8 cellular contexts compared by ENCODE assay signal in the genomic region with DNA sequence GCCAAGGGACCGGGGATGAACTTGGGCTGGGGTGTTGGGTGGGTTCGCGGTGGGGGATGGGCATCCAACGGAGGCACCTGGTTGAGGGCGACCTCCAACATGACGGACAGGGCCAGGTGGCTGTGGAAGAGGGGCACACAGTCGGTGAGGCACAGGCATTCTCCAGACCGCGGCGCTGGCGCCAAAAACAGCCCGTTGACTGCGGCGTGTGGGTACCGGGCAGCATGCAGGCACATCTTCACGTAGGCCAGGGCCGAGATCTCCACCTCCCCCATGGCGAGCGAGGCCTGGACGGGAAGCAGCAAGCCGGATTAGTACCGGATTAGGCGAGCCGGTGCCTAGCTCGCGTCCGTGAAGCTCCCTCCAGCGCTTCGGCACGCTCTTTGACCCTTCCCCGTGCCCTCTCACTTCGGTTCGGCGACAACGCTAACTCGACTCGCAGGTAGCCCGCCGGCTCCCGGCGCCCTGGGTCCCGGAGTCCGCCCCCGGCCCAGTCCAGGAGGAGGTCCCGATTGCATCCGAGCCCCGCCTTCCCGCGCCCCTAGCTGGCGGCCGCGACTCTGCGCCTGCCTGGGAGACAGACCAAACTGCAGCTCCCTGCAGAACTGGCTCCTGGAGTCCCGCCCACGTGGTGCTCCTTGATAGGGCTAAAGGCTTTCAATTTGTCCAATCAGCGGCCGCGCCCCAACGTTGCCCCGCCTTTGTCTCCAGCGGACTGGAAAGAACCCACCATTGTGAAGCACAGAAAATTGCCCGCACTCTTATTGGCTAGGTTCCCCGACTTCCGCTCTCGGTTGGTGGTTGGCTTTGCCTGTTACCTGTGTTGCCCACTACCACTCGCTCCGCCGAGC. TPM values are rescaled to one million over a fixed set of nuclear protein-coding genes. Genes with fewer than 3 reads are reported as not detected.
A peak's percentile ranks its signal among the peaks of the same experiment; 100 is the strongest.
DNase-seq lines count a peak whose midpoint lies in the region; ATAC-seq and TF ChIP-seq lines count a peak whose summit lies in the region.

A gene with protein sequence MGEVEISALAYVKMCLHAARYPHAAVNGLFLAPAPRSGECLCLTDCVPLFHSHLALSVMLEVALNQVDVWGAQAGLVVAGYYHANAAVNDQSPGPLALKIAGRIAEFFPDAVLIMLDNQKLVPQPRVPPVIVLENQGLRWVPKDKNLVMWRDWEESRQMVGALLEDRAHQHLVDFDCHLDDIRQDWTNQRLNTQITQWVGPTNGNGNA (minus strand): TSS at position 562 of the 851 bp plus-strand sequence. CDS start 287 bp downstream, at position 275.

- H3K36me3 ChIP-seq in OCI-LY3 (replicated peaks; ENCODE audit: low read depth, low read length), result peaks cover 41% of the 10 kb centered on the region

- H3K27me3 Mint-ChIP-seq in endothelial cell (ENCODE audit: unreplicated experiment) (peaks cover 9% of the 10 kb centered on the region), mesothelial cell of epicardium (ENCODE audit: low read depth) (no peaks in the 10 kb centered on the region)

- peak within 1 kb of the TSS; percentile 95 for H3K4me3 Mint-ChIP-seq in endothelial cell (ENCODE audit: unreplicated experiment)
- H3K4me3 Mint-ChIP-seq in mesothelial cell of epicardium, result peak within 1 kb of the TSS; percentile 93

- peak within 1 kb of the TSS; percentile 7; the same call in 1 of the 2 replicates for H2AFZ ChIP-seq in OCI-LY3 (ENCODE audit: low read depth, low read length)

- H4K20me1 ChIP-seq in OCI-LY3 (ENCODE audit: insufficient read depth, low read length), result no peaks in the 10 kb centered on the region; the same call in 1 of the 2 replicates

- H3K9me3 ChIP-seq in OCI-LY3 (ENCODE audit: insufficient read depth, low read length), result no peaks in the 10 kb centered on the region

- H3K27ac Mint-ChIP-seq in endothelial cell (ENCODE audit: unreplicated experiment) (peak within 1 kb of the TSS; percentile 76), mesothelial cell of epicardium (peak within 1 kb of the TSS; percentile 97)

- H3K36me3 Mint-ChIP-seq in endothelial cell (ENCODE audit: low read depth, unreplicated experiment) (peaks cover 28% of the 10 kb centered on the region), mesothelial cell of epicardium (peaks cover 10% of the 10 kb centered on the region)

- peak within 1 kb of the TSS; percentile 91 for H3K9ac ChIP-seq in OCI-LY3 (ENCODE audit: low read length)

- peak within 1 kb of the TSS; percentile 97 for H3K4me3 ChIP-seq in OCI-LY3 (ENCODE audit: low read length)

- H3K9me3 Mint-ChIP-seq in endothelial cell (ENCODE audit: unreplicated experiment), result no peaks in the 10 kb centered on the region
- H3K9me3 Mint-ChIP-seq in mesothelial cell of epicardium, result no peaks in the 10 kb centered on the region

- TF ChIP-seq CTCF in OCI-LY3 (IDR thresholded peaks at IDR 0.05; ENCODE audit: low read depth, low read length), result peak; percentile 11; the same call in 1 of the 2 replicates
- TF ChIP-seq CTCF in endothelial cell (IDR thresholded peaks at IDR 0.05; ENCODE audit: unreplicated experiment), result no peak
- TF ChIP-seq CTCF in mesothelial cell of epicardium (IDR thresholded peaks at IDR 0.05; ENCODE audit: unreplicated experiment), result peak; percentile 19

- no peaks in the 10 kb centered on the region for H3K27me3 ChIP-seq in OCI-LY3 (ENCODE audit: low read depth, low read length)

- H3K27ac ChIP-seq in OCI-LY3 (ENCODE audit: low read length), result peak within 1 kb of the TSS; percentile 80

- peaks cover 68% of the 10 kb centered on the region for H3K79me2 ChIP-seq in OCI-LY3 (ENCODE audit: low read length)

- peaks cover 38% of the 10 kb centered on the region for H3K4me1 ChIP-seq in OCI-LY3 (ENCODE audit: low read length)

- peak; percentile 79 for ATAC-seq in GM21515 (IDR thresholded peaks at IDR 0.05; ENCODE audit: unreplicated experiment)

- peak within 1 kb of the TSS; percentile 82 for H3K4me2 ChIP-seq in OCI-LY3 (ENCODE audit: low read length)

- DNase-seq in DMS 273 treated with DMSO at 0.1 percent for 48 hours (lab: John Stamatoyannopoulos, UW) (peak; percentile 99), HuH-7 (ENCODE audit: low spot score) (peak; percentile 99), endothelial cell (ENCODE audit: low spot score) (peak; percentile 97), mesothelial cell of epicardium (ENCODE audit: low spot score in 2 of 2, unreplicated experiment in 2 of 2) (peak; percentile 98 to 99)
- DNase-seq in activated CD8-positive, alpha-beta memory T cell treated with anti-CD3 and anti-CD28 coated beads, Interleukin-2, amount 50 U/mL, for 48 hours, result peak; percentile 99
- DNase-seq in stimulated activated CD8-positive, alpha-beta memory T cell treated with anti-CD3 and anti-CD28 coated beads, Interleukin-15, amount 100 ng/mL, for 48 hours (ENCODE audit: low read depth in 2 of 2), result peak; percentile 100

- peaks cover 15% of the 10 kb centered on the region for H3K4me1 Mint-ChIP-seq in endothelial cell (ENCODE audit: unreplicated experiment)
- H3K4me1 Mint-ChIP-seq in mesothelial cell of epicardium, result peaks cover 52% of the 10 kb centered on the region

RNA-seq across cellular contexts. Expression of the gene that starts here (rescaled TPM):
- 16.7 TPM for total RNA-seq in endothelial cell (ENCODE audit: unreplicated experiment)
- 17.7 to 21.3 TPM (median 21.2 TPM) in 3 replicates for total RNA-seq in mesothelial cell of epicardium

Comparison
In these comparisons a context has a peak if more than half of its experiments do, and no peak if none do; other contexts are left out.
1. Peak in every context shown above with its lines: DNase-seq, ATAC-seq, H3K4me3 ChIP-seq and H3K27ac ChIP-seq.